2 cellular contexts compared by ENCODE assay signal in genomic region chr3:69012836-69013255, GRCh38.
A peak's percentile ranks its signal among the peaks of the same experiment; 100 is the strongest.
TF ChIP-seq lines count a peak whose summit lies in the region.

No MANE protein-coding gene starts in this region.

TF ChIP-seq in GM23338, 12 proteins besides CTCF, POLR2A, EP300 and RAD21:
- TF ChIP-seq REST (IDR thresholded peaks at IDR 0.05; ENCODE audit: unreplicated experiment) (no peak), ZNF331 (CRISPR knock-in tag; IDR thresholded peaks at IDR 0.05; ENCODE audit: low read depth) (no peak), ZNF114 (CRISPR knock-in tag; IDR thresholded peaks at IDR 0.05) (no peak), EZH2 (IDR thresholded peaks at IDR 0.05; ENCODE audit: low read depth, unreplicated experiment) (no peak), CREB1 (CRISPR knock-in tag; IDR thresholded peaks at IDR 0.05; ENCODE audit: low read depth) (no peak), EZH2phosphoT487 (IDR thresholded peaks at IDR 0.05; ENCODE audit: unreplicated experiment) (no peak), POLR2AphosphoS5 (IDR thresholded peaks at IDR 0.05; ENCODE audit: low read depth) (no peak), JUNB (IDR thresholded peaks at IDR 0.05; ENCODE audit: unreplicated experiment) (no peak), ETS1 (IDR thresholded peaks at IDR 0.05) (no peak), STAT1 (IDR thresholded peaks at IDR 0.05; ENCODE audit: unreplicated experiment) (no peak), ZNF462 (CRISPR knock-in tag; IDR thresholded peaks at IDR 0.05) (no peak), NANOG (IDR thresholded peaks at IDR 0.05; ENCODE audit: borderline replicate concordance) (no peak)
TF ChIP-seq in GM23338: peak in this region for 0.

TF ChIP-seq in K562, 482 proteins besides CTCF, POLR2A, EP300 and RAD21:
- TF ChIP-seq GATAD2B (IDR thresholded peaks at IDR 0.05; ENCODE audit: borderline replicate concordance) (0 out of 2 replicates have a peak, but pooled peaks have one; percentile 14), SRF (CRISPR knock-in tag; IDR thresholded peaks at IDR 0.05) (no peak), SREBF1 (IDR thresholded peaks at IDR 0.05; ENCODE audit: borderline replicate concordance, low read depth, low read length) (no peak), ZNF41 (CRISPR knock-in tag; conservative IDR thresholded peaks at IDR 0.05) (no peak), PKNOX1 (IDR thresholded peaks at IDR 0.05) (0 out of 2 replicates have a peak, but pooled peaks have one; percentile 5), PHF8 (IDR thresholded peaks at IDR 0.05; ENCODE audit: borderline replicate concordance, low read length) (no peak), RFX1 (IDR thresholded peaks at IDR 0.05) (no peak), AFF1 (IDR thresholded peaks at IDR 0.05; ENCODE audit: low read depth in 1 of 2, partially characterized antibody in 2 of 2) (no peak), NCOA4 (IDR thresholded peaks at IDR 0.05; ENCODE audit: partially characterized antibody) (no peak), CUX1 (CRISPR knock-in tag; IDR thresholded peaks at IDR 0.05) (no peak), STAT5A (IDR thresholded peaks at IDR 0.05; ENCODE audit: borderline replicate concordance, low read length) (no peak), STAG1 (CRISPR knock-in tag; IDR thresholded peaks at IDR 0.05; ENCODE audit: borderline replicate concordance) (no peak), CGGBP1 (CRISPR knock-in tag; IDR thresholded peaks at IDR 0.05) (no peak), POLR2B (IDR thresholded peaks at IDR 0.05; ENCODE audit: low read depth, partially characterized antibody) (no peak), ZNF146 (CRISPR knock-in tag; IDR thresholded peaks at IDR 0.05; ENCODE audit: unreplicated experiment) (no peak), RBFOX2 (IDR thresholded peaks at IDR 0.05; ENCODE audit: low read depth, low read length) (no peak), PTBP1 (IDR thresholded peaks at IDR 0.05; ENCODE audit: low read depth, low read length) (no peak), NBN (IDR thresholded peaks at IDR 0.05; ENCODE audit: low read depth) (no peak), SMARCA4 (IDR thresholded peaks at IDR 0.05) (no peak), RREB1 (CRISPR knock-in tag; IDR thresholded peaks at IDR 0.05) (no peak), NR2C1 (IDR thresholded peaks at IDR 0.05) (no peak), NR2C1 (tag; IDR thresholded peaks at IDR 0.05) (no peak), SNIP1 (IDR thresholded peaks at IDR 0.05; ENCODE audit: low read depth) (no peak), ZBTB7A (IDR thresholded peaks at IDR 0.05; ENCODE audit: borderline replicate concordance, control insufficient read depth, low read depth, low read length) (peak; percentile 53; the same call in 1 of the 2 replicates), TEAD1 (CRISPR knock-in tag; IDR thresholded peaks at IDR 0.05) (no peak), MAFK (IDR thresholded peaks at IDR 0.05; ENCODE audit: low read length) (no peak), SMARCB1 (IDR thresholded peaks at IDR 0.05; ENCODE audit: insufficient read length, low read depth) (no peak), HCFC1 (IDR thresholded peaks at IDR 0.05; ENCODE audit: low read depth, low read length) (no peak), TFAP4 (CRISPR knock-in tag; IDR thresholded peaks at IDR 0.05; ENCODE audit: borderline replicate concordance) (0 out of 2 replicates have a peak, but pooled peaks have one; percentile 12), ZNF23 (CRISPR knock-in tag; IDR thresholded peaks at IDR 0.05) (no peak), GABPA (tag; conservative IDR thresholded peaks at IDR 0.05; ENCODE audit: low read depth) (no peak), KHSRP (IDR thresholded peaks at IDR 0.05) (no peak), PCBP1 (IDR thresholded peaks at IDR 0.05; ENCODE audit: low read depth, low read length, poor library complexity, severe bottlenecking) (no peak), ETV5 (CRISPR knock-in tag; IDR thresholded peaks at IDR 0.05; ENCODE audit: low read depth) (no peak), DEAF1 (CRISPR knock-in tag; IDR thresholded peaks at IDR 0.05) (no peak), HMG20B (CRISPR knock-in tag; IDR thresholded peaks at IDR 0.05) (no peak), SAFB2 (IDR thresholded peaks at IDR 0.05; ENCODE audit: borderline replicate concordance, low read depth, low read length, severe bottlenecking) (no peak)
